8 cellular contexts compared by ENCODE assay signal in genomic region chr20:45470939-45471338, GRCh38. TPM values are rescaled to one million over a fixed set of nuclear protein-coding genes. Genes with fewer than 3 reads are reported as not detected.
A peak's percentile ranks its signal among the peaks of the same experiment; 100 is the strongest.
DNase-seq lines count a peak whose midpoint lies in the region; ATAC-seq, FAIRE-seq and TF ChIP-seq lines count a peak whose summit lies in the region.

No MANE protein-coding gene starts in this region.

- H3K9ac ChIP-seq in H1 (replicated peaks in 1 of 4; ENCODE audit: extremely low read depth in 1 of 4, low read depth in 3 of 4, low read length in 3 of 4) = peak overlapping the region; percentile 35 to 66 (median 62)

- H2BK20ac ChIP-seq in H1 (ENCODE audit: low read length) = no peak overlapping the region

- TF ChIP-seq POLR2A in H1 (IDR thresholded peaks at IDR 0.05; ENCODE audit: control extremely low read depth in 1 of 2, low read depth in 2 of 2, low read length in 2 of 2) = peak in 1 of 2 experiments; percentile 1; a peak in 2 of 3 replicates

- no peaks in the 10 kb centered on the region for H4K20me1 ChIP-seq in H1 (replicated peaks in 1 of 2; ENCODE audit: control insufficient read depth in 1 of 2, insufficient read depth in 2 of 2, low read length in 2 of 2)

- peaks cover 4% of the 10 kb centered on the region; the same call in 1 of the 2 replicates for H3K9me3 ChIP-seq in MG63
- H3K9me3 ChIP-seq in H1 (ENCODE audit: insufficient read depth in 2 of 2, low read depth in 1 of 2, low read length in 1 of 2) = no peaks in the 10 kb centered on the region

- TF ChIP-seq RAD21 in H1 (IDR thresholded peaks at IDR 0.05 in 1 of 2, conservative IDR thresholded peaks at IDR 0.05 in 1 of 2; ENCODE audit: low read depth in 2 of 2, low read length in 2 of 2) = peak; percentile 22 to 44; a peak in 2 of 4 replicates

- H3K79me2 ChIP-seq in H1 (ENCODE audit: control insufficient read depth in 1 of 2, insufficient read depth in 2 of 2, low read length in 2 of 2) = no peaks in the 10 kb centered on the region

- peak overlapping the region; percentile 31 for H4K5ac ChIP-seq in H1 (ENCODE audit: insufficient read length, low read depth, low read length)

- peak overlapping the region; percentile 20; the same call in 1 of the 2 replicates for H3K4me3 ChIP-seq in MG63
- H3K4me3 ChIP-seq in H1 (ENCODE audit: extremely low read depth in 1 of 4, insufficient read depth in 2 of 4, low read depth in 3 of 4, low read length in 4 of 4) = peak overlapping the region; percentile 63 to 77 (median 70)

- H2BK120ac ChIP-seq in H1 (replicated peaks; ENCODE audit: low read depth, low read length) = no peak overlapping the region

- H3K56ac ChIP-seq in H1 (replicated peaks; ENCODE audit: insufficient read length, low read depth, low read length) = no peak overlapping the region

- peak overlapping the region; percentile 55; the same call in 1 of the 2 replicates for H2BK5ac ChIP-seq in H1 (ENCODE audit: low read depth, low read length)

- no peak overlapping the region for H3K23ac ChIP-seq in H1 (ENCODE audit: insufficient read length)

- ATAC-seq in GM18868 (IDR thresholded peaks at IDR 0.05; ENCODE audit: unreplicated experiment) = no peak

- no peak overlapping the region for H3K4ac ChIP-seq in H1 (replicated peaks; ENCODE audit: insufficient read length, low read depth, low read length)

- no peaks in the 10 kb centered on the region for H3K36me3 ChIP-seq in MG63
- H3K36me3 ChIP-seq in H1 (ENCODE audit: control insufficient read depth in 2 of 4, insufficient read depth in 4 of 4, low read length in 3 of 4) = no peaks in the 10 kb centered on the region

- TF ChIP-seq CTCF in H1 (IDR thresholded peaks at IDR 0.05; ENCODE audit: control extremely low read depth in 1 of 3, insufficient read depth in 1 of 3, low read depth in 1 of 3, low read length in 3 of 3) (peak in 2 of 3 experiments; percentile 15 to 21; a peak in 2 of 4 replicates), neural crest cell (conservative IDR thresholded peaks at IDR 0.05) (no peak)

- 0 out of 2 replicates have a peak overlapping the region, but pooled peaks have one; percentile 36 for H3K27ac ChIP-seq in H1 (ENCODE audit: low read depth, low read length)

- CTCF ChIA-PET in H1 (lab: Charles Lee; ENCODE audit: partially characterized antibody) = interaction anchor here (0.6 to 18.5 kb wide), 9 partner anchors 12 to 1920 kb away, joined by 3 to 317 read pairs (median 5); no protein-coding TSS in a partner anchor

- H3K4me1 ChIP-seq in H1 (replicated peaks in 1 of 4; ENCODE audit: control insufficient read depth in 3 of 4, insufficient read depth in 4 of 4, low read length in 3 of 4) = peaks cover 2 to 20% (median 7%) of the 10 kb centered on the region in 4 experiments

- H4K91ac ChIP-seq in H1 (replicated peaks; ENCODE audit: insufficient read length, low read length) = no peak overlapping the region

- peaks cover 2% of the 10 kb centered on the region for H3K36me3 Mint-ChIP-seq in neural crest cell (ENCODE audit: low read depth)

- H3K14ac ChIP-seq in H1 (ENCODE audit: insufficient read length) = no peak overlapping the region

- peak; percentile 13 for FAIRE-seq in H1 (lab: Jason Lieb, UNC)

- DNase-seq in NCI-H1105 treated with DMSO at 0.1 percent for 48 hours (lab: John Stamatoyannopoulos, UW) (peak; percentile 17), NCI-H1105 (lab: John Stamatoyannopoulos, UW) (no peak), MG63 (no peak), H1 (ENCODE audit: low read depth in 1 of 2, low spot score in 2 of 2) (no peak), neural crest cell (ENCODE audit: low read depth, low spot score) (no peak), cerebellum (ENCODE audit: low spot score) (no peak), D341Med (ENCODE audit: low spot score) (no peak)

- H3K9me3 Mint-ChIP-seq in neural crest cell = peaks cover 5% of the 10 kb centered on the region

- H3K18ac ChIP-seq in H1 (ENCODE audit: extremely low read depth, low read length) = peak overlapping the region; percentile 25; the same call in 1 of the 2 replicates

- H2BK15ac ChIP-seq in H1 (ENCODE audit: low read length) = 0 out of 2 replicates have a peak overlapping the region, but pooled peaks have one; percentile 19

- H2AK5ac ChIP-seq in H1 (ENCODE audit: low read depth, low read length) = no peak overlapping the region

- POLR2A ChIA-PET in H1 (lab: Charles Lee; ENCODE audit: partially characterized antibody) = interaction anchor here (0.6 to 3.0 kb wide), 9 partner anchors 9 to 300 kb away, joined by 3 to 24 read pairs (median 3); no protein-coding TSS in a partner anchor

- H3K4me2 ChIP-seq in H1 (ENCODE audit: insufficient read depth in 1 of 2, low read depth in 2 of 2, low read length in 2 of 2) = peak overlapping the region; percentile 69 to 98

- peak overlapping the region; percentile 81; the same call in 1 of the 2 replicates for H4K8ac ChIP-seq in H1 (ENCODE audit: extremely low read depth, insufficient read depth, low read length)

- peaks cover 11% of the 10 kb centered on the region; the same call in 1 of the 2 replicates for H3K23me2 ChIP-seq in H1 (ENCODE audit: low read depth, low read length)

- peak overlapping the region; percentile 56 for H3K4me3 Mint-ChIP-seq in neural crest cell

- 0 out of 2 replicates have a peak overlapping the region, but pooled peaks have one; percentile 6 for H2AFZ ChIP-seq in H1 (ENCODE audit: low read length)

- peak overlapping the region; percentile 75 for H2BK12ac ChIP-seq in H1 (ENCODE audit: low read depth, low read length)

- peaks cover 32% of the 10 kb centered on the region for H3K27me3 Mint-ChIP-seq in neural crest cell (ENCODE audit: low read depth)

- H3K27ac Mint-ChIP-seq in neural crest cell (ENCODE audit: unreplicated experiment) = peak overlapping the region; percentile 22

- no peak for TF ChIP-seq EP300 in H1 (IDR thresholded peaks at IDR 0.05; ENCODE audit: borderline replicate concordance in 1 of 2, low read depth in 2 of 2, low read length in 2 of 2)

- 41% methylated on average over 10 of the region's 10 CpGs; no CpG with 5 or more reads in 1 of the 2 experiments for WGBS in H1 (ENCODE audit: extremely low coverage in 1 of 2, insufficient coverage in 1 of 2, insufficient read length in 1 of 2, insufficient replicate concordance in 2 of 2, low coverage in 1 of 2, low lambda C conversion rate in 2 of 2, missing lambda C conversion rate in 1 of 2), 2 experiments

- peaks cover 14% of the 10 kb centered on the region for H3K4me1 Mint-ChIP-seq in neural crest cell

- no peaks in the 10 kb centered on the region for H3K79me1 ChIP-seq in H1 (ENCODE audit: low read depth, low read length)

- peaks cover 52% of the 10 kb centered on the region for H3K27me3 ChIP-seq in MG63
- peaks cover 0 to 4% (median 1%) of the 10 kb centered on the region in 4 experiments; a peak in 3 of 7 replicates for H3K27me3 ChIP-seq in H1 (replicated peaks in 1 of 4; ENCODE audit: control insufficient read depth in 3 of 4, extremely low read depth in 1 of 4, insufficient read depth in 3 of 4, low read length in 3 of 4)

TF ChIP-seq in H1, 55 proteins besides CTCF, POLR2A, EP300 and RAD21:
- TF ChIP-seq SIRT6 (IDR thresholded peaks at IDR 0.05; ENCODE audit: low read length) (no peak), PHF8 (conservative IDR thresholded peaks at IDR 0.05; ENCODE audit: low read depth, low read length) (0 out of 2 replicates have a peak, but pooled peaks have one; percentile 10), TAF1 (IDR thresholded peaks at IDR 0.05; ENCODE audit: low read depth, low read length) (peak; percentile 1; the same call in 1 of the 2 replicates)

RNA-seq across cellular contexts. Expression of gene WFDC2, which starts 1.4 kb away (rescaled TPM):
- not detected in 2 replicates for total RNA-seq in MG63 (2014; rRNA removed; shearing (Covaris generic); ENCODE audit: low replicate concordance)
- 77.9 and 86.0 TPM in 2 replicates for total RNA-seq in H1 (2021; fragmentation: NEBNext Ultra II Directional; extraction: Animal tissue kit (Norgen Biotek cat#: 25700))
- polyA plus RNA-seq in H1 (2011; rRNA removed) = 137 and 156 TPM in 2 replicates
- polyA plus RNA-seq in H1 (2011; cell fraction: cytosol; rRNA removed) = 70.3 TPM
- polyA plus RNA-seq in H1 (2011; cell fraction: nucleus; rRNA removed) = 109 TPM
- 77.0 to 158 TPM (median 148 TPM) in 4 replicates for polyA plus RNA-seq in H1 (2012, experiment 1 of 2)
- 183 TPM for polyA plus RNA-seq in H1 (2012, experiment 2 of 2)
- 338 TPM for polyA plus RNA-seq in H1 (2013, experiment 1 of 2)
- polyA plus RNA-seq in H1 (2013, experiment 2 of 2) = 373 TPM
- polyA minus RNA-seq in H1 (2011; rRNA and poly(A)+ RNA removed) = 26.0 and 32.4 TPM in 2 replicates
- polyA minus RNA-seq in H1 (2011; cell fraction: cytosol; rRNA and poly(A)+ RNA removed) = 52.3 TPM
- 24.4 TPM for polyA minus RNA-seq in H1 (2011; cell fraction: nucleus; rRNA and poly(A)+ RNA removed)
- total RNA-seq in neural crest cell = 7.4 and 8.7 TPM in 2 replicates
- total RNA-seq in cerebellum = 4.8 TPM

RNA-seq across cellular contexts. Expression of gene SPINT3, which starts 44.5 kb away (rescaled TPM):
- not detected in 2 replicates for total RNA-seq in MG63 (2014; rRNA removed; shearing (Covaris generic); ENCODE audit: low replicate concordance)
- not detected in 2 replicates for total RNA-seq in H1 (2021; fragmentation: NEBNext Ultra II Directional; extraction: Animal tissue kit (Norgen Biotek cat#: 25700))
- not detected in 2 replicates for polyA plus RNA-seq in H1 (2011; rRNA removed)
- not detected for polyA plus RNA-seq in H1 (2011; cell fraction: cytosol; rRNA removed)
- not detected for polyA plus RNA-seq in H1 (2011; cell fraction: nucleus; rRNA removed)
- polyA plus RNA-seq in H1 (2012, experiment 1 of 2) = not detected in 4 replicates
- not detected for polyA plus RNA-seq in H1 (2012, experiment 2 of 2)
- polyA plus RNA-seq in H1 (2013, experiment 1 of 2) = not detected
- polyA plus RNA-seq in H1 (2013, experiment 2 of 2) = not detected
- not detected in 2 replicates for polyA minus RNA-seq in H1 (2011; rRNA and poly(A)+ RNA removed)
- not detected for polyA minus RNA-seq in H1 (2011; cell fraction: cytosol; rRNA and poly(A)+ RNA removed)
- not detected for polyA minus RNA-seq in H1 (2011; cell fraction: nucleus; rRNA and poly(A)+ RNA removed)
- not detected in 2 replicates for total RNA-seq in neural crest cell
- not detected for total RNA-seq in cerebellum

RNA-seq across cellular contexts. Expression of gene PIGT, which starts 55.0 kb away (rescaled TPM):
- 35.6 and 66.5 TPM in 2 replicates for total RNA-seq in MG63 (2014; rRNA removed; shearing (Covaris generic); ENCODE audit: low replicate concordance)
- 64.3 and 66.0 TPM in 2 replicates for total RNA-seq in H1 (2021; fragmentation: NEBNext Ultra II Directional; extraction: Animal tissue kit (Norgen Biotek cat#: 25700))
- 89.7 and 113 TPM in 2 replicates for polyA plus RNA-seq in H1 (2011; rRNA removed)
- polyA plus RNA-seq in H1 (2011; cell fraction: cytosol; rRNA removed) = 43.9 TPM
- polyA plus RNA-seq in H1 (2011; cell fraction: nucleus; rRNA removed) = 108 TPM
- 44.9 to 80.5 TPM (median 75.7 TPM) in 4 replicates for polyA plus RNA-seq in H1 (2012, experiment 1 of 2)
- polyA plus RNA-seq in H1 (2012, experiment 2 of 2) = 96.4 TPM
- 122 TPM for polyA plus RNA-seq in H1 (2013, experiment 1 of 2)
- polyA plus RNA-seq in H1 (2013, experiment 2 of 2) = 130 TPM
- polyA minus RNA-seq in H1 (2011; rRNA and poly(A)+ RNA removed) = 46.3 and 58.1 TPM in 2 replicates
- polyA minus RNA-seq in H1 (2011; cell fraction: cytosol; rRNA and poly(A)+ RNA removed) = 44.5 TPM
- 48.0 TPM for polyA minus RNA-seq in H1 (2011; cell fraction: nucleus; rRNA and poly(A)+ RNA removed)
- total RNA-seq in neural crest cell (64.8 and 67.4 TPM in 2 replicates), cerebellum (24.0 TPM)
